In genomic region chr3:32340039-32340438, GRCh38 we compare ENCODE assay signal across 9 cellular contexts. TPM values are rescaled to one million over a fixed set of nuclear protein-coding genes. Genes with fewer than 3 reads are reported as not detected.
A peak's percentile ranks its signal among the peaks of the same experiment; 100 is the strongest.
DNase-seq lines count a peak whose midpoint lies in the region; ATAC-seq and TF ChIP-seq lines count a peak whose summit lies in the region.
"Had no signal": no experiment of that assay in that cellular context is flagged by ENCODE, and none has a peak within 500 bp of the region (broad histone marks: within the 10 kb centered on the region; RNA-seq: fewer than 3 reads in every experiment).

No MANE protein-coding gene starts in this region.

- DNase-seq in activated CD8-positive, alpha-beta memory T cell treated with anti-CD3 and anti-CD28 coated beads, Interleukin-2, amount 10 ng/mL, durations not matched to agents 7 days and 5 days, result no peak
- DNase-seq in activated CD8-positive, alpha-beta memory T cell treated with anti-CD3 and anti-CD28 coated beads for 24 hours, result no peak
- DNase-seq in HuH-7 (ENCODE audit: low spot score) (peak; percentile 79), RWPE2 (ENCODE audit: low spot score) (no peak), endothelial cell (ENCODE audit: low spot score) (peak; percentile 33), midbrain (lab: John Stamatoyannopoulos, UW) (peak; percentile 22), NCI-H774 (lab: John Stamatoyannopoulos, UW) (no peak)

- H3K4me1 ChIP-seq in RWPE2 (ENCODE audit: insufficient read depth, poor library complexity, severe bottlenecking), result no peaks in the 10 kb centered on the region

- no peaks in the 10 kb centered on the region for H3K36me3 Mint-ChIP-seq in activated CD8-positive, alpha-beta memory T cell treated with anti-CD3 and anti-CD28 coated beads, Interleukin-2, amount 10 ng/mL, durations not matched to agents 7 days and 5 days
- H3K36me3 Mint-ChIP-seq in endothelial cell (ENCODE audit: low read depth, unreplicated experiment), result no peaks in the 10 kb centered on the region
- H3K36me3 Mint-ChIP-seq: activated naive CD4-positive, alpha-beta T cell treated with anti-CD3 and anti-CD28 coated beads, Interleukin-2, amount 50 U/mL, for 24 hours had no signal

- H3K4me3 ChIP-seq in RWPE2 (ENCODE audit: severe bottlenecking), result no peak overlapping the region

- no peak overlapping the region for H3K27ac Mint-ChIP-seq in activated CD8-positive, alpha-beta memory T cell treated with anti-CD3 and anti-CD28 coated beads, Interleukin-2, amount 10 ng/mL, durations not matched to agents 7 days and 5 days
- no peak overlapping the region for H3K27ac Mint-ChIP-seq in endothelial cell (ENCODE audit: unreplicated experiment)
- H3K27ac Mint-ChIP-seq: activated naive CD4-positive, alpha-beta T cell treated with anti-CD3 and anti-CD28 coated beads, Interleukin-2, amount 50 U/mL, for 24 hours had no signal

- peak; percentile 51 for TF ChIP-seq CTCF in RWPE2 (IDR thresholded peaks at IDR 0.05; ENCODE audit: poor library complexity, severe bottlenecking)
- TF ChIP-seq CTCF in endothelial cell (IDR thresholded peaks at IDR 0.05; ENCODE audit: unreplicated experiment), result peak; percentile 12

- peaks cover 5% of the 10 kb centered on the region for H3K4me1 Mint-ChIP-seq in activated CD8-positive, alpha-beta memory T cell treated with anti-CD3 and anti-CD28 coated beads, Interleukin-2, amount 10 ng/mL, durations not matched to agents 7 days and 5 days
- H3K4me1 Mint-ChIP-seq in endothelial cell (ENCODE audit: unreplicated experiment), result peaks cover 27% of the 10 kb centered on the region

- H3K4me3 Mint-ChIP-seq in activated CD8-positive, alpha-beta memory T cell treated with anti-CD3 and anti-CD28 coated beads, Interleukin-2, amount 10 ng/mL, durations not matched to agents 7 days and 5 days, result no peak overlapping the region
- no peak overlapping the region for H3K4me3 Mint-ChIP-seq in endothelial cell (ENCODE audit: unreplicated experiment)
- H3K4me3 Mint-ChIP-seq: activated naive CD4-positive, alpha-beta T cell treated with anti-CD3 and anti-CD28 coated beads, Interleukin-2, amount 50 U/mL, for 24 hours had no signal

- no peak overlapping the region for H3K27ac ChIP-seq in RWPE2 (ENCODE audit: poor library complexity, severe bottlenecking)

- CTCF ChIA-PET in activated CD8-positive, alpha-beta memory T cell treated with anti-CD3 and anti-CD28 coated beads, Interleukin-2, amount 10 ng/mL, durations not matched to agents 7 days and 5 days (lab: Charles Lee), result interaction anchor here (1.2 to 1.5 kb wide), 2 partner anchors 10 to 42 kb away, joined by 3 to 4 read pairs; no protein-coding TSS in a partner anchor

- H3K27me3 ChIP-seq in RWPE2 (ENCODE audit: insufficient read depth, poor library complexity, severe bottlenecking), result no peaks in the 10 kb centered on the region

- no peaks in the 10 kb centered on the region for H3K36me3 ChIP-seq in RWPE2 (ENCODE audit: low read depth)

- H3K9me3 ChIP-seq in RWPE2 (ENCODE audit: severe bottlenecking), result no peaks in the 10 kb centered on the region

- peak; percentile 63 for ATAC-seq in activated CD8-positive, alpha-beta memory T cell treated with anti-CD3 and anti-CD28 coated beads, Interleukin-2, amount 10 ng/mL, durations not matched to agents 7 days and 5 days
- peak; percentile 84 for ATAC-seq in RWPE2 (ENCODE audit: low read depth)
- ATAC-seq in HG02852 (IDR thresholded peaks at IDR 0.05; ENCODE audit: unreplicated experiment), result no peak

- no peaks in the 10 kb centered on the region for H3K27me3 Mint-ChIP-seq in activated CD8-positive, alpha-beta memory T cell treated with anti-CD3 and anti-CD28 coated beads, Interleukin-2, amount 10 ng/mL, durations not matched to agents 7 days and 5 days
- no peaks in the 10 kb centered on the region for H3K27me3 Mint-ChIP-seq in endothelial cell (ENCODE audit: unreplicated experiment)
- H3K27me3 Mint-ChIP-seq: activated naive CD4-positive, alpha-beta T cell treated with anti-CD3 and anti-CD28 coated beads, Interleukin-2, amount 50 U/mL, for 24 hours had no signal

- H3K9me3 Mint-ChIP-seq in activated CD8-positive, alpha-beta memory T cell treated with anti-CD3 and anti-CD28 coated beads, Interleukin-2, amount 10 ng/mL, durations not matched to agents 7 days and 5 days (ENCODE audit: low read depth), result no peaks in the 10 kb centered on the region
- no peaks in the 10 kb centered on the region for H3K9me3 Mint-ChIP-seq in endothelial cell (ENCODE audit: unreplicated experiment)
- H3K9me3 Mint-ChIP-seq: activated naive CD4-positive, alpha-beta T cell treated with anti-CD3 and anti-CD28 coated beads, Interleukin-2, amount 50 U/mL, for 24 hours had no signal

RNA-seq across cellular contexts. Expression of gene CMTM7, which starts 51.6 kb away (rescaled TPM):
- 10 to 100 TPM; 42.6 to 49.8 TPM for total RNA-seq in activated CD8-positive, alpha-beta memory T cell treated with anti-CD3 and anti-CD28 coated beads, Interleukin-2, amount 10 ng/mL, durations not matched to agents 7 days and 5 days
- 54.4 TPM for total RNA-seq in endothelial cell (ENCODE audit: unreplicated experiment)

Comparison
In these comparisons a context has a peak if more than half of its experiments do, and no peak if none do; other contexts are left out.
1. DNase-seq: peak in HuH-7 (single experiment), endothelial cell (single experiment) and midbrain (single experiment); none in activated CD8-positive, alpha-beta memory T cell treated with anti-CD3 and anti-CD28 coated beads, Interleukin-2, amount 10 ng/mL, durations not matched to agents 7 days and 5 days (single experiment), activated CD8-positive, alpha-beta memory T cell treated with anti-CD3 and anti-CD28 coated beads for 24 hours (single experiment), RWPE2 (single experiment) and NCI-H774 (single experiment).